ENCODE assay signal across 8 cellular contexts in the genomic region with DNA sequence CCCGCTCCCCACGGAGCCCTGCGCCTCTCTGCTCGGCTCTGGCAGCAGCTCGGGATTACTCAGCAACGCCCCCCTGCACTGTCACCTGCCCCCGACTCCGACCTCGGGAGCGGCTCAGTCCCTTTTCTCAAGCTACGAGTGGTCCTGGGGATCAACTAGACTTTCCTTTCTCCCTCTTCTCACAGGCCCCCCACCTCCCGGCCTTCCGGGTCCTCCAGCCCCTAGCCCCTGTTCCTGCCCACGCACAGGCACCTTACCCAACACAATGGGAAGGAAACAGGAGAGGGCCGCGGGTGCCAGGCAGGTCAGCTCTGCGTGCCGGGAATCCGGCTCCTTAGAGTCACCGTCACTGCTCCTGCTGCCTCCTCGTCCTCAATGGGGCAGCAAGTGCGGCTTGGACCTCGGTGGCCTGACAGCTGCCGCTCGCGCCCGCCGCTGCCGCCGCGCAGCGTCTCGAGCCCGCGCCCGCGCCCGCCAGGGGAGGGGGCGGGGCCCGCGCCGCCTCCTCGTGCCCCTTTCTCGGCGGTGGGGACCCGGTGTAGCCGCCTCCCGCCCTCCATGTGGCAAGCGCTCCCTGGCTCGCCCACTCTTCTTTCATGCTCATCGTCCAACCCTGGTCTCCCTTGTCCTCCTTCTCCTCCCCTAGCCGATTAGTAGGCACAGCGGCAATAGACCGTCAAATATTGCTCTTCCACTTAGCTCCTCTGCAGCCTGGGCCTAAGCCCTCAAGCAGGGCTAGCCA. TPM values are rescaled to one million over a fixed set of nuclear protein-coding genes. Genes with fewer than 3 reads are reported as not detected.
DNase-seq lines count a peak whose midpoint lies in the region; ATAC-seq lines count a peak whose summit lies in the region.

A gene with protein sequence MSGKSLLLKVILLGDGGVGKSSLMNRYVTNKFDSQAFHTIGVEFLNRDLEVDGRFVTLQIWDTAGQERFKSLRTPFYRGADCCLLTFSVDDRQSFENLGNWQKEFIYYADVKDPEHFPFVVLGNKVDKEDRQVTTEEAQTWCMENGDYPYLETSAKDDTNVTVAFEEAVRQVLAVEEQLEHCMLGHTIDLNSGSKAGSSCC (minus strand): TSS at position 455 of the 742 bp plus-strand sequence. CDS start 6,473 bp downstream, outside the sequence.

- H3K4me1 Mint-ChIP-seq in T-helper 2 cell treated with Interferon-gamma antibody and Interleukin-4, amounts not matched to agents 5 μg/mL and 100 μg/mL, for 36 hours (ENCODE audit: low read depth): peaks cover 3% of the 10 kb centered on the region

- H3K4me2 ChIP-seq in Karpas-422 (ENCODE audit: low read depth, low read length, poor library complexity, severe bottlenecking): peak within 1 kb of the TSS; percentile 41
- H3K4me2 ChIP-seq in skeletal muscle satellite cell (ENCODE audit: low read length): peak within 1 kb of the TSS; percentile 94

- H3K27me3 Mint-ChIP-seq in T-helper 2 cell treated with Interferon-gamma antibody and Interleukin-4, amounts not matched to agents 5 μg/mL and 100 μg/mL, for 36 hours (ENCODE audit: low read depth): peaks cover 11% of the 10 kb centered on the region

- peak within 1 kb of the TSS; percentile 40; the same call in 1 of the 2 replicates for H3K4me3 ChIP-seq in Karpas-422 (ENCODE audit: low read length)
- peak within 1 kb of the TSS; percentile 74 for H3K4me3 ChIP-seq in skeletal muscle satellite cell (ENCODE audit: low read length)

- no peaks in the 10 kb centered on the region for H3K36me3 ChIP-seq in Karpas-422 (ENCODE audit: insufficient read depth, low read length)
- H3K36me3 ChIP-seq in skeletal muscle satellite cell (ENCODE audit: insufficient read depth, low read length): no peaks in the 10 kb centered on the region

- no peak within 1 kb of the TSS for H3K27ac ChIP-seq in Karpas-422 (ENCODE audit: low read length)

- H3K36me3 Mint-ChIP-seq in T-helper 2 cell treated with Interferon-gamma antibody and Interleukin-4, amounts not matched to agents 5 μg/mL and 100 μg/mL, for 36 hours (ENCODE audit: low read depth): no peaks in the 10 kb centered on the region

- H3K4me1 ChIP-seq in Karpas-422 (ENCODE audit: low read length): no peaks in the 10 kb centered on the region
- no peaks in the 10 kb centered on the region for H3K4me1 ChIP-seq in skeletal muscle satellite cell (ENCODE audit: control insufficient read depth, insufficient read depth, low read length)

- H3K9me3 Mint-ChIP-seq in T-helper 2 cell treated with Interferon-gamma antibody and Interleukin-4, amounts not matched to agents 5 μg/mL and 100 μg/mL, for 36 hours: no peaks in the 10 kb centered on the region

- H2AFZ ChIP-seq in Karpas-422 (ENCODE audit: low read length): no peak within 1 kb of the TSS

- H4K20me1 ChIP-seq in Karpas-422 (ENCODE audit: insufficient read depth, low read depth, low read length): no peaks in the 10 kb centered on the region

- H3K9ac ChIP-seq in Karpas-422 (ENCODE audit: low read length) (no peak within 1 kb of the TSS), skeletal muscle satellite cell (ENCODE audit: low read depth, low read length) (peak within 1 kb of the TSS; percentile 51)

- no peaks in the 10 kb centered on the region for H3K9me2 ChIP-seq in Karpas-422 (replicated peaks; ENCODE audit: insufficient read depth, low read length)

- H3K4me3 Mint-ChIP-seq in T-helper 2 cell treated with Interferon-gamma antibody and Interleukin-4, amounts not matched to agents 5 μg/mL and 100 μg/mL, for 36 hours: peak within 1 kb of the TSS; percentile 87

- H3K9me3 ChIP-seq in Karpas-422 (ENCODE audit: low read length) (no peaks in the 10 kb centered on the region), skeletal muscle satellite cell (replicated peaks; ENCODE audit: low read length) (no peaks in the 10 kb centered on the region)

- DNase-seq in DMS79 treated with DMSO at 0.1 percent for 48 hours (lab: John Stamatoyannopoulos, UW): peak; percentile 5
- no peak for DNase-seq in Karpas-422
- DNase-seq in T-helper 2 cell treated with Interferon-gamma antibody and Interleukin-4, amounts not matched to agents 5 μg/mL and 100 μg/mL, for 36 hours (ENCODE audit: low spot score): peak; percentile 50
- DNase-seq in T47D (ENCODE audit: low read depth in 1 of 2, low spot score in 1 of 2): peak; percentile 9 to 18
- peak; percentile 96 for DNase-seq in iPS-NIHi7 (ENCODE audit: extremely low spot score)
- no peak for DNase-seq in kidney glomerular epithelial cell (lab: John Stamatoyannopoulos, UW)

- H3K27me3 ChIP-seq in Karpas-422 (ENCODE audit: low read length) (no peaks in the 10 kb centered on the region), skeletal muscle satellite cell (ENCODE audit: control insufficient read depth, insufficient read depth, low read length) (peaks cover 47% of the 10 kb centered on the region)

- no peaks in the 10 kb centered on the region for H3K79me2 ChIP-seq in Karpas-422 (ENCODE audit: low read length)

- peak within 1 kb of the TSS; percentile 4 for H3K27ac Mint-ChIP-seq in T-helper 2 cell treated with Interferon-gamma antibody and Interleukin-4, amounts not matched to agents 5 μg/mL and 100 μg/mL, for 36 hours

- in situ Hi-C loops in T47D (cut with HindIII; ENCODE audit: low pct_unique_long_range_greater_than_20kb, low sequenced_read_pairs): no loop called here

- ATAC-seq in GM21717 (IDR thresholded peaks at IDR 0.05; ENCODE audit: unreplicated experiment): peak; percentile 45

RNA-seq across cellular contexts. Expression of the gene that starts here (rescaled TPM):
- total RNA-seq in Karpas-422 (2014; rRNA removed; shearing (Covaris generic); ENCODE audit: low replicate concordance): not detected in 2 replicates
- total RNA-seq in skeletal muscle satellite cell (2012; rRNA removed): 0.44 and 0.51 TPM in 2 replicates

Comparison
In these comparisons a context has a peak if more than half of its experiments do, and no peak if none do; other contexts are left out.
1. DNase-seq: peak in DMS79 treated with DMSO at 0.1 percent for 48 hours (single experiment), T-helper 2 cell treated with Interferon-gamma antibody and Interleukin-4, amounts not matched to agents 5 μg/mL and 100 μg/mL, for 36 hours (single experiment), T47D (2 of 2) and iPS-NIHi7 (single experiment); none in Karpas-422 (single experiment) and kidney glomerular epithelial cell (single experiment).